ENCODE assay signal across 8 cellular contexts in the genomic region with DNA sequence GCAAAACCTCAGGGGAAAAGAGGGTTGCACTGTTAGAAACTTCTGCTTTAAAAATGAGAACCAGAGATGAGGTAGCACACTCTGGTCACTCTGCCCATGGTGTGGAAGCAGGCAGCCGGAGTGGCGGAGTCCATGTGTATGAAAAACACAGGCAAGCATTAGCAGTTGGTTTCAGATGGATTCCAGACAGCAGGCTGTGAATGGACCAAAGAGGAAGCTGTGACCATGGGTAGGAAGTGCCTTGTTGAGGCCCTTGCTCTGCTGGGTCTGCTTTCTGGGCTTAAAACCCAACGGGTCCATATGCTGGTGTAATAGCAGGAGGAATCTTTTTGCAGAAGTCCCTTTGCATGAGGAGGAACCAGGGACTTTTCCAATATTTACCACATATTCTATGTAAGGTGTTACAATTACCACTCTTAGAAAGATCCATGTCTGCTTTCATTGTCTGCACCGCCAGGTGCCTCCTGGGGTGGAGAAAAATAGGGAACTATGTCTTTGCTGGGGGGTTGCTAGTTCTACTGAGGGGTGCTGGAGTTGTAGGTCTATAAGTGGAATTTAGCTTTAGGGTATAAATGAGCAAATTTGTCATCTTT.
DNase-seq lines count a peak whose midpoint lies in the region; ATAC-seq and TF ChIP-seq lines count a peak whose summit lies in the region.

No MANE protein-coding gene starts in this region.

- TF ChIP-seq CTCF in CD14-positive monocyte (IDR thresholded peaks at IDR 0.05) (no peak), left lung (IDR thresholded peaks at IDR 0.05) (no peak)

- peak; percentile 80 for DNase-seq in CD14-positive monocyte (ENCODE audit: low spot score)
- DNase-seq in NOMO-1 treated with dmso at 0.1 percent for 144 hours (lab: John Stamatoyannopoulos, UW; ENCODE audit: unreplicated experiment) = peak; percentile 60
- DNase-seq in left lung = peak; percentile 58 to 77
- no peak for DNase-seq in NCI-H446 treated with DMSO at 0.1 percent for 48 hours (lab: John Stamatoyannopoulos, UW)
- DNase-seq in T1000 (lab: John Stamatoyannopoulos, UW) = no peak

- no peak overlapping the region for H3K4me3 ChIP-seq in left lung

- peak overlapping the region in 1 of 2 donors; percentile 77 for H3K4me3 Mint-ChIP-seq in CD14-positive monocyte

- peak overlapping the region; percentile 96 to 100 (median 99) for H3K27ac Mint-ChIP-seq in CD14-positive monocyte

- peak; percentile 16 for ATAC-seq in GM21723 (IDR thresholded peaks at IDR 0.05; ENCODE audit: unreplicated experiment)
- peak; percentile 71 for ATAC-seq in left lung
- no peak for ATAC-seq in GM21390 (IDR thresholded peaks at IDR 0.05; ENCODE audit: unreplicated experiment)
- no peak for ATAC-seq in GM19467 (IDR thresholded peaks at IDR 0.05; ENCODE audit: unreplicated experiment)

- peaks cover 86% of the 10 kb centered on the region for H3K4me1 Mint-ChIP-seq in CD14-positive monocyte

- H3K27me3 ChIP-seq in left lung = no peaks in the 10 kb centered on the region

- no peaks in the 10 kb centered on the region for H3K36me3 Mint-ChIP-seq in CD14-positive monocyte

- no peaks in the 10 kb centered on the region for H3K36me3 ChIP-seq in left lung

- H3K27me3 Mint-ChIP-seq in CD14-positive monocyte (ENCODE audit: low read depth in 3 of 3) = peaks cover 0 to 4% (median 0%) of the 10 kb centered on the region in 3 donors

- H3K27ac ChIP-seq in left lung = peak overlapping the region; percentile 53 to 85

- H3K9me3 ChIP-seq in left lung = no peaks in the 10 kb centered on the region

- H3K9me3 Mint-ChIP-seq in CD14-positive monocyte = peaks cover 0 to 5% (median 0%) of the 10 kb centered on the region in 7 donors

- H3K4me1 ChIP-seq in left lung = peaks cover 5 to 80% of the 10 kb centered on the region in 2 donors

- intact Hi-C loops in CD14-positive monocyte (cut with micrococcal nuclease) = loop anchor here (5.0 kb wide), 1 partner anchor 36 kb away; no protein-coding TSS in a partner anchor
- intact Hi-C loops in left lung (cut with DNase I) = no loop called here

Comparison
In these comparisons a context has a peak if more than half of its experiments do, and no peak if none do; other contexts are left out.
1. DNase-seq: peak in CD14-positive monocyte (single experiment), NOMO-1 treated with dmso at 0.1 percent for 144 hours (single experiment) and left lung (2 of 2); none in NCI-H446 treated with DMSO at 0.1 percent for 48 hours (single experiment) and T1000 (single experiment).
2. ATAC-seq: peak in GM21723 (single experiment) and left lung (single experiment); none in GM21390 (single experiment) and GM19467 (single experiment).
3. intact Hi-C loops: an anchor here in CD14-positive monocyte (5.0 kb wide); none called in left lung.